ENCODE assay signal across 1 cellular context in genomic region chr7:23181684-23182553, GRCh38.
A peak's percentile ranks its signal among the peaks of the same experiment; 100 is the strongest.
TF ChIP-seq lines count a peak whose summit lies in the region.

A gene with protein sequence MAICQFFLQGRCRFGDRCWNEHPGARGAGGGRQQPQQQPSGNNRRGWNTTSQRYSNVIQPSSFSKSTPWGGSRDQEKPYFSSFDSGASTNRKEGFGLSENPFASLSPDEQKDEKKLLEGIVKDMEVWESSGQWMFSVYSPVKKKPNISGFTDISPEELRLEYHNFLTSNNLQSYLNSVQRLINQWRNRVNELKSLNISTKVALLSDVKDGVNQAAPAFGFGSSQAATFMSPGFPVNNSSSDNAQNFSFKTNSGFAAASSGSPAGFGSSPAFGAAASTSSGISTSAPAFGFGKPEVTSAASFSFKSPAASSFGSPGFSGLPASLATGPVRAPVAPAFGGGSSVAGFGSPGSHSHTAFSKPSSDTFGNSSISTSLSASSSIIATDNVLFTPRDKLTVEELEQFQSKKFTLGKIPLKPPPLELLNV (plus strand): TSS chr7:23182048. CDS start chr7:23182086, 38 bp downstream.

TF ChIP-seq in HEK293, 187 proteins besides CTCF, POLR2A, EP300 and RAD21 (continued from another document and continues in another):
- TF ChIP-seq HIC1 (tag by site-specific recombination; IDR thresholded peaks at IDR 0.05) (peak; percentile 98), ZNF610 (tag by site-specific recombination; IDR thresholded peaks at IDR 0.05; ENCODE audit: borderline replicate concordance) (peak; percentile 73), ZNF76 (tag by site-specific recombination; IDR thresholded peaks at IDR 0.05; ENCODE audit: borderline replicate concordance, low read depth) (peak; percentile 62; the same call in 1 of the 2 replicates), ZNF624 (tag by site-specific recombination; IDR thresholded peaks at IDR 0.05) (no peak), ZNF155 (tag by site-specific recombination; IDR thresholded peaks at IDR 0.05) (no peak), ZBTB10 (tag by site-specific recombination; IDR thresholded peaks at IDR 0.05) (no peak), ZNF530 (tag by site-specific recombination; IDR thresholded peaks at IDR 0.05; ENCODE audit: low read depth) (no peak), ZNF404 (tag by site-specific recombination; IDR thresholded peaks at IDR 0.05) (no peak), ZNF354C (tag by site-specific recombination; IDR thresholded peaks at IDR 0.05; ENCODE audit: borderline replicate concordance, low read depth) (no peak), ZNF148 (tag by site-specific recombination; IDR thresholded peaks at IDR 0.05; ENCODE audit: borderline replicate concordance) (no peak), OSR2 (tag by site-specific recombination; IDR thresholded peaks at IDR 0.05) (peak; percentile 92), ZEB2 (tag by site-specific recombination; IDR thresholded peaks at IDR 0.05) (peak; percentile 88), ZNF16 (tag by site-specific recombination; IDR thresholded peaks at IDR 0.05; ENCODE audit: low read depth) (no peak), ZBTB8A (tag by site-specific recombination; IDR thresholded peaks at IDR 0.05) (peak; percentile 100), ZNF239 (tag by site-specific recombination; IDR thresholded peaks at IDR 0.05) (no peak), KLF16 (tag by site-specific recombination; IDR thresholded peaks at IDR 0.05) (0 out of 2 replicates have a peak, but pooled peaks have one; percentile 16), PBX3 (CRISPR knock-in tag; IDR thresholded peaks at IDR 0.05) (peak; percentile 83), KLF9 (tag by site-specific recombination; IDR thresholded peaks at IDR 0.05; ENCODE audit: low read depth) (peak; percentile 13; the same call in 1 of the 2 replicates), FEZF1 (tag by site-specific recombination; IDR thresholded peaks at IDR 0.05) (peak; percentile 96), PRDM10 (tag by site-specific recombination; IDR thresholded peaks at IDR 0.05) (peak; percentile 63), ZNF266 (tag by site-specific recombination; IDR thresholded peaks at IDR 0.05; ENCODE audit: low read depth) (no peak), BCL11A (tag by site-specific recombination; IDR thresholded peaks at IDR 0.05; ENCODE audit: low read depth) (peak; percentile 70; the same call in 1 of the 2 replicates), WT1 (tag by site-specific recombination; IDR thresholded peaks at IDR 0.05) (0 out of 2 replicates have a peak, but pooled peaks have one; percentile 17), GFI1B (tag by site-specific recombination; IDR thresholded peaks at IDR 0.05) (no peak), KLF10 (tag by site-specific recombination; IDR thresholded peaks at IDR 0.05) (no peak; the same call in 1 of the 2 replicates), ZNF488 (tag by site-specific recombination; IDR thresholded peaks at IDR 0.05) (no peak), ZNF670 (tag by site-specific recombination; IDR thresholded peaks at IDR 0.05; ENCODE audit: low read depth) (no peak), ZNF324 (tag by site-specific recombination; IDR thresholded peaks at IDR 0.05) (no peak), ZNF433 (tag by site-specific recombination; IDR thresholded peaks at IDR 0.05; ENCODE audit: low read depth) (no peak), ZBTB21 (tag by site-specific recombination; IDR thresholded peaks at IDR 0.05) (peak; percentile 90), IKZF3 (tag by site-specific recombination; IDR thresholded peaks at IDR 0.05) (peak; percentile 73), ZSCAN23 (tag by site-specific recombination; IDR thresholded peaks at IDR 0.05) (no peak), INSM2 (tag by site-specific recombination; IDR thresholded peaks at IDR 0.05) (0 out of 2 replicates have a peak, but pooled peaks have one; percentile 58), MZF1 (tag by site-specific recombination; IDR thresholded peaks at IDR 0.05; ENCODE audit: borderline replicate concordance) (no peak), ZNF366 (tag by site-specific recombination; conservative IDR thresholded peaks at IDR 0.05) (peak; percentile 99), TRIM28 (IDR thresholded peaks at IDR 0.05; ENCODE audit: borderline replicate concordance, low read length) (peak; percentile 69), ZSCAN16 (tag by site-specific recombination; IDR thresholded peaks at IDR 0.05) (no peak), ZNF837 (tag by site-specific recombination; IDR thresholded peaks at IDR 0.05) (no peak), ZNF221 (tag by site-specific recombination; IDR thresholded peaks at IDR 0.05; ENCODE audit: borderline replicate concordance) (no peak)
- TF ChIP-seq, protein P1, sequence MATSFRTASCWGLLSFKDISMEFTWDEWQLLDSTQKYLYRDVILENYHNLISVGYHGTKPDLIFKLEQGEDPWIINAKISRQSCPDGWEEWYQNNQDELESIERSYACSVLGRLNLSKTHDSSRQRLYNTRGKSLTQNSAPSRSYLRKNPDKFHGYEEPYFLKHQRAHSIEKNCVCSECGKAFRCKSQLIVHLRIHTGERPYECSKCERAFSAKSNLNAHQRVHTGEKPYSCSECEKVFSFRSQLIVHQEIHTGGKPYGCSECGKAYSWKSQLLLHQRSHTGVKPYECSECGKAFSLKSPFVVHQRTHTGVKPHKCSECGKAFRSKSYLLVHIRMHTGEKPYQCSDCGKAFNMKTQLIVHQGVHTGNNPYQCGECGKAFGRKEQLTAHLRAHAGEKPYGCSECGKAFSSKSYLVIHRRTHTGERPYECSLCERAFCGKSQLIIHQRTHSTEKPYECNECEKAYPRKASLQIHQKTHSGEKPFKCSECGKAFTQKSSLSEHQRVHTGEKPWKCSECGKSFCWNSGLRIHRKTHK (tag by site-specific recombination; IDR thresholded peaks at IDR 0.05), result no peak
- TF ChIP-seq, protein P2, sequence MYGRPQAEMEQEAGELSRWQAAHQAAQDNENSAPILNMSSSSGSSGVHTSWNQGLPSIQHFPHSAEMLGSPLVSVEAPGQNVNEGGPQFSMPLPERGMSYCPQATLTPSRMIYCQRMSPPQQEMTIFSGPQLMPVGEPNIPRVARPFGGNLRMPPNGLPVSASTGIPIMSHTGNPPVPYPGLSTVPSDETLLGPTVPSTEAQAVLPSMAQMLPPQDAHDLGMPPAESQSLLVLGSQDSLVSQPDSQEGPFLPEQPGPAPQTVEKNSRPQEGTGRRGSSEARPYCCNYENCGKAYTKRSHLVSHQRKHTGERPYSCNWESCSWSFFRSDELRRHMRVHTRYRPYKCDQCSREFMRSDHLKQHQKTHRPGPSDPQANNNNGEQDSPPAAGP (tag by site-specific recombination; IDR thresholded peaks at IDR 0.05), result peak; percentile 73
